Comparison of ENCODE assay signal across 21 cellular contexts in genomic region chr1:2483026-2483425, GRCh38. TPM values are rescaled to one million over a fixed set of nuclear protein-coding genes. Genes with fewer than 3 reads are reported as not detected.
DNase-seq lines count a peak whose midpoint lies in the region; ATAC-seq and TF ChIP-seq lines count a peak whose summit lies in the region.
"Had no signal": no experiment of that assay in that cellular context is flagged by ENCODE, and none has a peak within 500 bp of the region (broad histone marks: within the 10 kb centered on the region; RNA-seq: fewer than 3 reads in every experiment).

No MANE protein-coding gene starts in this region.

- no peak for DNase-seq in natural killer cell
- DNase-seq in natural killer cell treated with Interleukin-12 subunit alpha and Interleukin-12 subunit beta and Interleukin-15 and Interleukin-18, amount 100 ng/mL, for 72 hours (ENCODE audit: low spot score): no peak
- DNase-seq in RWPE2 (ENCODE audit: low spot score): no peak
- DNase-seq in neuronal stem cell (ENCODE audit: low spot score): no peak
- DNase-seq in cerebellar cortex (ENCODE audit: low spot score): no peak
- no peak for DNase-seq in D341Med (ENCODE audit: low spot score)
- DNase-seq: C1 segment of cervical spinal cord; Caco-2; CD4-positive, CD25-positive, alpha-beta regulatory T cell; CD8-positive, alpha-beta memory T cell; DMS153; DMS79; GDM1; GM23248 had no signal

- no peak overlapping the region for H3K27ac Mint-ChIP-seq in natural killer cell
- no peak overlapping the region for H3K27ac Mint-ChIP-seq in natural killer cell treated with Interleukin-12 subunit alpha and Interleukin-12 subunit beta and Interleukin-15 and Interleukin-18, amount 100 ng/mL, for 72 hours
- H3K27ac Mint-ChIP-seq: CD4-positive, CD25-positive, alpha-beta regulatory T cell; CD8-positive, alpha-beta memory T cell had no signal

- no peak overlapping the region for H2BK12ac ChIP-seq in neuronal stem cell (ENCODE audit: low read length)

- no peak overlapping the region for H2BK120ac ChIP-seq in neuronal stem cell (ENCODE audit: low read depth, low read length)

- intact Hi-C loops in natural killer cell (cut with micrococcal nuclease): no loop called here

- no peak overlapping the region for H3K4ac ChIP-seq in neuronal stem cell (ENCODE audit: low read length)

- no peak overlapping the region for H3K4me2 ChIP-seq in neuronal stem cell (ENCODE audit: insufficient read depth, low read length, poor library complexity, severe bottlenecking)

- no peak overlapping the region for H3K18ac ChIP-seq in neuronal stem cell (ENCODE audit: low read length)

- no peak overlapping the region for H2BK15ac ChIP-seq in neuronal stem cell (ENCODE audit: low read length)

- H3K27ac ChIP-seq in RWPE2 (ENCODE audit: poor library complexity, severe bottlenecking) (peak overlapping the region; percentile 40), neuronal stem cell (replicated peaks; ENCODE audit: low read length) (no peak overlapping the region)
- H3K27ac ChIP-seq: 22Rv1, GM23248 had no signal

- H3K36me3 Mint-ChIP-seq in natural killer cell: no peaks in the 10 kb centered on the region
- peaks cover 4% of the 10 kb centered on the region for H3K36me3 Mint-ChIP-seq in natural killer cell treated with Interleukin-12 subunit alpha and Interleukin-12 subunit beta and Interleukin-15 and Interleukin-18, amount 100 ng/mL, for 72 hours

- no peak overlapping the region for H3K9ac ChIP-seq in neuronal stem cell (ENCODE audit: low read depth, low read length, poor library complexity)
- H3K9ac ChIP-seq: GM23248 had no signal

- H3K4me1 Mint-ChIP-seq in natural killer cell: peaks cover 8% of the 10 kb centered on the region in 2 donors
- H3K4me1 Mint-ChIP-seq in natural killer cell treated with Interleukin-12 subunit alpha and Interleukin-12 subunit beta and Interleukin-15 and Interleukin-18, amount 100 ng/mL, for 72 hours (ENCODE audit: low read depth in 2 of 2): peaks cover 6% of the 10 kb centered on the region in 2 donors

- H3K4me3 ChIP-seq in RWPE2 (ENCODE audit: severe bottlenecking) (no peak overlapping the region), neuronal stem cell (ENCODE audit: low read length in 2 of 2) (no peak overlapping the region)
- H3K4me3 ChIP-seq: GM23248, HAP-1 had no signal

- no peak overlapping the region for H4K91ac ChIP-seq in neuronal stem cell (ENCODE audit: low read depth, low read length, poor library complexity)

- ATAC-seq in natural killer cell: peak in 2 of 3 donors; percentile 23 to 36
- ATAC-seq in natural killer cell treated with Interleukin-12 subunit alpha and Interleukin-12 subunit beta and Interleukin-15 and Interleukin-18, amount 100 ng/mL, for 72 hours: no peak
- no peak for ATAC-seq in RWPE2 (ENCODE audit: low read depth)
- ATAC-seq in esophagus mucosa: no peak

- H4K8ac ChIP-seq in neuronal stem cell (ENCODE audit: low read depth, low read length): no peak overlapping the region

- TF ChIP-seq CTCF in natural killer cell (IDR thresholded peaks at IDR 0.05) (no peak), RWPE2 (IDR thresholded peaks at IDR 0.05; ENCODE audit: poor library complexity, severe bottlenecking) (no peak)

- H3K27me3 ChIP-seq in RWPE2 (ENCODE audit: insufficient read depth, poor library complexity, severe bottlenecking) (no peaks in the 10 kb centered on the region), neuronal stem cell (ENCODE audit: control insufficient read depth in 3 of 3, insufficient read depth in 3 of 3, low read depth in 1 of 3, low read length in 3 of 3) (peaks cover 0 to 34% (median 0%) of the 10 kb centered on the region in 3 experiments)

- H3K27me3 Mint-ChIP-seq in natural killer cell (ENCODE audit: low read depth in 2 of 2): no peaks in the 10 kb centered on the region
- no peaks in the 10 kb centered on the region for H3K27me3 Mint-ChIP-seq in natural killer cell treated with Interleukin-12 subunit alpha and Interleukin-12 subunit beta and Interleukin-15 and Interleukin-18, amount 100 ng/mL, for 72 hours
- H3K27me3 Mint-ChIP-seq: CD4-positive, CD25-positive, alpha-beta regulatory T cell; CD8-positive, alpha-beta memory T cell had no signal

- H3K14ac ChIP-seq in neuronal stem cell (ENCODE audit: low read length): no peak overlapping the region

- peak overlapping the region; percentile 31 for H3K23ac ChIP-seq in neuronal stem cell (ENCODE audit: low read depth, low read length, poor library complexity)

- peaks cover 9% of the 10 kb centered on the region for H3K79me1 ChIP-seq in neuronal stem cell (ENCODE audit: low read depth, low read length)

- H3K4me1 ChIP-seq in RWPE2 (ENCODE audit: insufficient read depth, poor library complexity, severe bottlenecking) (peaks cover 7% of the 10 kb centered on the region), neuronal stem cell (ENCODE audit: control insufficient read depth in 2 of 2, insufficient read depth in 1 of 2, low read depth in 1 of 2, low read length in 2 of 2) (peaks cover 2% of the 10 kb centered on the region in 2 donors)
- H3K4me1 ChIP-seq: HAP-1 had no signal

- H3K9me3 ChIP-seq in RWPE2 (ENCODE audit: severe bottlenecking) (no peaks in the 10 kb centered on the region), neuronal stem cell (replicated peaks in 1 of 2; ENCODE audit: control insufficient read depth in 2 of 2, insufficient read depth in 1 of 2, low read depth in 1 of 2, low read length in 2 of 2) (peaks cover 0 to 2% of the 10 kb centered on the region in 2 donors)
- H3K9me3 ChIP-seq: Caco-2, HAP-1 had no signal

- H3K4me3 Mint-ChIP-seq in natural killer cell: no peak overlapping the region
- H3K4me3 Mint-ChIP-seq in natural killer cell treated with Interleukin-12 subunit alpha and Interleukin-12 subunit beta and Interleukin-15 and Interleukin-18, amount 100 ng/mL, for 72 hours: no peak overlapping the region
- H3K4me3 Mint-ChIP-seq: CD4-positive, CD25-positive, alpha-beta regulatory T cell; CD8-positive, alpha-beta memory T cell had no signal

- no CpG with 5 or more reads among the region's 13 CpGs for WGBS in neuronal stem cell (ENCODE audit: extremely low coverage in 2 of 2, insufficient read length in 2 of 2, insufficient replicate concordance in 1 of 2), 2 donors

- peaks cover 0 to 2% of the 10 kb centered on the region in 2 donors for H3K9me3 Mint-ChIP-seq in natural killer cell
- no peaks in the 10 kb centered on the region for H3K9me3 Mint-ChIP-seq in natural killer cell treated with Interleukin-12 subunit alpha and Interleukin-12 subunit beta and Interleukin-15 and Interleukin-18, amount 100 ng/mL, for 72 hours

- peak overlapping the region; percentile 53 for H2AK5ac ChIP-seq in neuronal stem cell (ENCODE audit: low read depth, low read length)

- peaks cover 44% of the 10 kb centered on the region for H3K36me3 ChIP-seq in RWPE2 (ENCODE audit: low read depth)
- no peaks in the 10 kb centered on the region for H3K36me3 ChIP-seq in neuronal stem cell (replicated peaks in 1 of 2; ENCODE audit: control insufficient read depth in 2 of 2, insufficient read depth in 2 of 2, low read length in 2 of 2)
- H3K36me3 ChIP-seq: HAP-1 had no signal

- no peak overlapping the region for H2AFZ ChIP-seq in neuronal stem cell (ENCODE audit: low read length)
- H2AFZ ChIP-seq: GM23248 had no signal

- H2BK5ac ChIP-seq in neuronal stem cell (ENCODE audit: low read length): no peak overlapping the region

RNA-seq across cellular contexts. Expression of gene PLCH2, which starts 6.9 kb away (rescaled TPM):
- 100 to 1,000 TPM in 2 of 3 donors, 10 to 100 TPM in 1; 77.1 to 116 (median 106) TPM for total RNA-seq in natural killer cell
- total RNA-seq in natural killer cell treated with Interleukin-12 subunit alpha and Interleukin-12 subunit beta and Interleukin-15 and Interleukin-18, amount 100 ng/mL, for 72 hours: 1 to 10 TPM; 5.5 to 6.9 TPM
- polyA plus RNA-seq in neuronal stem cell (2013, experiment 1 of 2): 4.2 TPM
- 4.0 TPM for polyA plus RNA-seq in neuronal stem cell (2013, experiment 2 of 2)
- total RNA-seq in esophagus mucosa: 21.0 TPM
- total RNA-seq: A673, Daoy, GM23248 had no signal
- polyA plus RNA-seq: GM23248 had no signal

RNA-seq across cellular contexts. Expression of gene PANK4, which starts 43.4 kb away (rescaled TPM):
- total RNA-seq in natural killer cell: 10 to 100 TPM; 48.2 to 75.7 (median 61.8) TPM
- total RNA-seq in natural killer cell treated with Interleukin-12 subunit alpha and Interleukin-12 subunit beta and Interleukin-15 and Interleukin-18, amount 100 ng/mL, for 72 hours: 10 to 100 TPM; 37.7 to 70.5 TPM
- polyA plus RNA-seq in neuronal stem cell (2013, experiment 1 of 2): 23.5 TPM
- 22.7 TPM for polyA plus RNA-seq in neuronal stem cell (2013, experiment 2 of 2)
- 10.1 TPM for total RNA-seq in esophagus mucosa

RNA-seq across cellular contexts. Expression of gene HES5, which starts 47.0 kb away (rescaled TPM):
- total RNA-seq in natural killer cell (not detected), esophagus mucosa (1.3 TPM)
- not detected for total RNA-seq in natural killer cell treated with Interleukin-12 subunit alpha and Interleukin-12 subunit beta and Interleukin-15 and Interleukin-18, amount 100 ng/mL, for 72 hours
- 208 TPM for polyA plus RNA-seq in neuronal stem cell (2013, experiment 1 of 2)
- polyA plus RNA-seq in neuronal stem cell (2013, experiment 2 of 2): 209 TPM
- total RNA-seq: A673; Caco-2; CD4-positive, CD25-positive, alpha-beta regulatory T cell; CD8-positive, alpha-beta memory T cell; Daoy; GM23248; H4 had no signal
- polyA plus RNA-seq: AG04450; CD4-positive, CD25-positive, alpha-beta regulatory T cell; CD8-positive, alpha-beta memory T cell; GM23248 had no signal

Comparison
In these comparisons a context has a peak if more than half of its experiments do, and no peak if none do; other contexts are left out.
1. ATAC-seq: peak in natural killer cell (2 of 3); none in natural killer cell treated with Interleukin-12 subunit alpha and Interleukin-12 subunit beta and Interleukin-15 and Interleukin-18, amount 100 ng/mL, for 72 hours (0 of 2), RWPE2 (single experiment) and esophagus mucosa (single experiment).